ENCODE assay signal across 8 cellular contexts in the genomic region with DNA sequence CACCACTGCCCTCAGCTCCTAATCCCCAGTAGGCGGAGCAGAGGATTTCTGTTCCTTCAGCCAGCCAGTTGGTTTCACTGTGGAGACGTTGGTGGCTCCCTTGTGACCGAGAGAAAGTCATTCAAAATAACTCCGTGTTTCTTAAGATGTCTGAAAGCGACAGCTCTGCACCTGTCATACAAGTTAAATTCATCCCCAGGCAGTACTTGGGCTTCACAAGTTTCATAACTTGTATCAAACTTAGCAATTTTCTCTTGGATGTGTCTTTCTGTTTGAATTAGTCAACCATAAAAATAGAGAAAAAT. TPM values are rescaled to one million over a fixed set of nuclear protein-coding genes. Genes with fewer than 3 reads are reported as not detected.
DNase-seq lines count a peak whose midpoint lies in the region; ATAC-seq, FAIRE-seq and TF ChIP-seq lines count a peak whose summit lies in the region.

No MANE protein-coding gene starts in this region.

- no peak overlapping the region for H3K27ac Mint-ChIP-seq in activated CD4-positive, alpha-beta memory T cell treated with anti-CD3 and anti-CD28 coated beads, Interleukin-2, amount 10 ng/mL, durations not matched to agents 7 days and 5 days

- intact Hi-C loops in HepG2 (cut with micrococcal nuclease; ENCODE audit: unreplicated experiment) = loop anchor here (1.0 to 10.0 kb wide), 3 partner anchors 195 to 675 kb away; partner anchors contain the start of gene KLHL9

- peaks cover 45% of the 10 kb centered on the region for H3K27me3 Mint-ChIP-seq in activated CD4-positive, alpha-beta memory T cell treated with anti-CD3 and anti-CD28 coated beads, Interleukin-2, amount 10 ng/mL, durations not matched to agents 7 days and 5 days

- POLR2A ChIA-PET in activated CD4-positive, alpha-beta memory T cell treated with anti-CD3 and anti-CD28 coated beads, Interleukin-2, amount 10 ng/mL, durations not matched to agents 7 days and 5 days (lab: Charles Lee) = interaction anchor here (1.4 to 3.2 kb wide), 7 partner anchors 12 to 198 kb away, joined by 4 to 29 read pairs (median 7); partner anchors contain the start of genes CDKN2A and CDKN2B-AS1
- POLR2A ChIA-PET in HepG2 (lab: Yijun Ruan, JAX) (interaction anchor here (0.7 to 1.9 kb wide), 9 partner anchors 10 to 228 kb away, joined by 3 to 7 read pairs (median 4); partner anchors contain the start of genes CDKN2A and CDKN2B-AS1), HEK293T (lab: Yijun Ruan, JAX) (interaction anchor here (1.3 to 3.0 kb wide), 7 partner anchors 9 to 229 kb away, joined by 3 to 24 read pairs (median 4); partner anchors contain the start of genes CDKN2A and CDKN2B-AS1)

- CTCF ChIA-PET in activated CD4-positive, alpha-beta memory T cell treated with anti-CD3 and anti-CD28 coated beads, Interleukin-2, amount 10 ng/mL, durations not matched to agents 7 days and 5 days (lab: Charles Lee) = interaction anchor here (0.9 to 4.4 kb wide), 34 partner anchors 13 to 675 kb away, joined by 3 to 99 read pairs (median 10); partner anchors contain the start of genes CDKN2A and CDKN2B-AS1
- CTCF ChIA-PET in HepG2 (lab: Yijun Ruan, JAX; ENCODE audit: low intra/inter-chr PET ratio, low total read pairs) = interaction anchor here (3.7 kb wide), 1 partner anchor 196 kb away, joined by 70 read pairs; no protein-coding TSS in a partner anchor
- CTCF ChIA-PET in HEK293T (lab: Yijun Ruan, JAX) = interaction anchor here (0.6 to 3.2 kb wide), 13 partner anchors 9 to 813 kb away, joined by 3 to 18 read pairs (median 4); no protein-coding TSS in a partner anchor

- no peak for TF ChIP-seq EP300 in HepG2 (IDR thresholded peaks at IDR 0.05; ENCODE audit: low read depth in 2 of 2, low read length in 2 of 2)
- TF ChIP-seq EP300 in HepG2 (CRISPR knock-in tag; IDR thresholded peaks at IDR 0.05; ENCODE audit: borderline replicate concordance) = no peak

- no peaks in the 10 kb centered on the region for H3K9me3 Mint-ChIP-seq in activated CD4-positive, alpha-beta memory T cell treated with anti-CD3 and anti-CD28 coated beads, Interleukin-2, amount 10 ng/mL, durations not matched to agents 7 days and 5 days

- no TSS peak for BruUV-seq in HepG2 (replicated peaks; lab: Mats Ljungman, UMichigan)

- no peak for FAIRE-seq in HepG2 (lab: Jason Lieb, UNC)

- peaks cover 12% of the 10 kb centered on the region for H3K4me1 ChIP-seq in HepG2 (ENCODE audit: insufficient read depth, low read length)

- peaks cover 33% of the 10 kb centered on the region for H3K4me1 Mint-ChIP-seq in activated CD4-positive, alpha-beta memory T cell treated with anti-CD3 and anti-CD28 coated beads, Interleukin-2, amount 10 ng/mL, durations not matched to agents 7 days and 5 days

- H4K20me1 ChIP-seq in HepG2 (ENCODE audit: insufficient read depth, low read length) = no peaks in the 10 kb centered on the region

- ATAC-seq in GM19023 (IDR thresholded peaks at IDR 0.05; ENCODE audit: unreplicated experiment) = peak; percentile 44
- ATAC-seq in HG02763 (IDR thresholded peaks at IDR 0.05; ENCODE audit: unreplicated experiment) = peak; percentile 44
- no peak for ATAC-seq in HepG2

- TF ChIP-seq RAD21 in HepG2 (CRISPR knock-in tag; IDR thresholded peaks at IDR 0.05) = no peak

- 0 out of 2 replicates have a peak overlapping the region, but pooled peaks have one; percentile 40 for H3K9ac ChIP-seq in HepG2 (ENCODE audit: insufficient read depth, low read depth, low read length)

- H3K36me3 ChIP-seq in HepG2 (replicated peaks in 1 of 2; ENCODE audit: control insufficient read depth in 1 of 2, insufficient read depth in 2 of 2, low read length in 2 of 2) = no peaks in the 10 kb centered on the region

- WGBS in HepG2 (ENCODE audit: low lambda C conversion rate) = 1% methylated on average over 5 of the region's 5 CpGs

- in situ Hi-C loops in HepG2 (cut with HindIII; ENCODE audit: extremely low pct_ligation_motif_present, low pct_unique_long_range_greater_than_20kb) = loop anchor here (5.0 kb wide), 1 partner anchor 192 kb away; no protein-coding TSS in a partner anchor

- H3K36me3 Mint-ChIP-seq in activated CD4-positive, alpha-beta memory T cell treated with anti-CD3 and anti-CD28 coated beads, Interleukin-2, amount 10 ng/mL, durations not matched to agents 7 days and 5 days (ENCODE audit: low read depth) = peaks cover 16% of the 10 kb centered on the region

- peak overlapping the region; percentile 76 for H2AFZ ChIP-seq in HepG2 (ENCODE audit: low read length)

- TF ChIP-seq CTCF in HepG2 (CRISPR knock-in tag; IDR thresholded peaks at IDR 0.05) = no peak

- H3K27me3 ChIP-seq in HepG2 (ENCODE audit: control insufficient read depth in 1 of 2, insufficient read depth in 2 of 2, low read length in 2 of 2) = no peaks in the 10 kb centered on the region

- H3K79me2 ChIP-seq in HepG2 (ENCODE audit: insufficient read depth, low read length) = no peaks in the 10 kb centered on the region

- H3K4me3 Mint-ChIP-seq in activated CD4-positive, alpha-beta memory T cell treated with anti-CD3 and anti-CD28 coated beads, Interleukin-2, amount 10 ng/mL, durations not matched to agents 7 days and 5 days = peak overlapping the region; percentile 82

- peak overlapping the region; percentile 72 to 89 (median 76) for H3K4me3 ChIP-seq in HepG2 (replicated peaks in 1 of 3; ENCODE audit: insufficient read depth in 1 of 3, low read depth in 2 of 3, low read length in 3 of 3)

- TF ChIP-seq POLR2A in HepG2 (IDR thresholded peaks at IDR 0.05; ENCODE audit: insufficient read depth in 1 of 2, low read depth in 2 of 2, low read length in 2 of 2) = no peak

- H3K4me2 ChIP-seq in HepG2 (ENCODE audit: low read depth, low read length) = peak overlapping the region; percentile 100

- H3K9me3 ChIP-seq in HepG2 (ENCODE audit: low read length) = no peaks in the 10 kb centered on the region

- no peak for DNase-seq in activated CD4-positive, alpha-beta memory T cell treated with anti-CD3 and anti-CD28 coated beads, Interleukin-2, amount 10 ng/mL, durations not matched to agents 7 days and 5 days
- DNase-seq in HepG2 (ENCODE audit: low spot score) (no peak), glomerular visceral epithelial cell (ENCODE audit: extremely low spot score) (no peak), HEK293T (ENCODE audit: extremely low spot score) (no peak), NCI-H2196 (lab: John Stamatoyannopoulos, UW; ENCODE audit: unreplicated experiment) (no peak)
- DNase-seq in stimulated activated CD4-positive, alpha-beta T cell treated with anti-CD3 and anti-CD28 coated beads, Interleukin-1b, Interleukin-23, amount 100 ng/mL, for 48 hours = no peak

- no peak overlapping the region for H3K27ac ChIP-seq in HepG2 (ENCODE audit: extremely low read length, insufficient read depth, low read length)

RNA-seq across cellular contexts. Expression of gene CDKN2B, which starts 0.4 kb away (rescaled TPM):
- 1 to 10 TPM; 2.5 to 3.4 TPM for total RNA-seq in activated CD4-positive, alpha-beta memory T cell treated with anti-CD3 and anti-CD28 coated beads, Interleukin-2, amount 10 ng/mL, durations not matched to agents 7 days and 5 days
- total RNA-seq in HepG2 (2016; rRNA removed; fragmentation: Illumina TruSeq; extraction: Trizol) = 0.83 and 1.4 TPM in 2 replicates
- total RNA-seq in HepG2 (2016; cell fraction: cytosol; rRNA removed; fragmentation: Illumina TruSeq; extraction: Trizol; ENCODE audit: low read depth) = 0.09 and 0.20 TPM in 2 replicates
- total RNA-seq in HepG2 (2016; cell fraction: insoluble cytoplasmic fraction; rRNA removed; fragmentation: Illumina TruSeq; extraction: Trizol) = 0.73 and 1.3 TPM in 2 replicates
- total RNA-seq in HepG2 (2016; cell fraction: membrane; rRNA removed; fragmentation: Illumina TruSeq; extraction: Trizol) = 0.41 and 0.46 TPM in 2 replicates
- total RNA-seq in HepG2 (2016; cell fraction: nucleus; rRNA removed; fragmentation: Illumina TruSeq; extraction: Trizol) = 0.69 and 0.90 TPM in 2 replicates
- 1.5 and 2.3 TPM in 2 replicates for polyA plus RNA-seq in HepG2 (2011; rRNA removed)
- 1.4 and 1.7 TPM in 2 replicates for polyA plus RNA-seq in HepG2 (2011; cell fraction: cytosol; rRNA removed)
- polyA plus RNA-seq in HepG2 (2011; cell fraction: nucleus; rRNA removed) = 5.9 and 8.6 TPM in 2 replicates
- polyA plus RNA-seq in HepG2 (2012) = 0.48 and 1.5 TPM in 2 replicates
- polyA plus RNA-seq in HepG2 (2016; cell fraction: cytosol; fragmentation: Illumina TruSeq; extraction: Trizol; ENCODE audit: low read depth) = 0.10 and 0.12 TPM in 2 replicates
- polyA plus RNA-seq in HepG2 (2016; cell fraction: insoluble cytoplasmic fraction; fragmentation: Illumina TruSeq; extraction: Trizol; ENCODE audit: low read depth) = 1.1 and 1.4 TPM in 2 replicates
- polyA plus RNA-seq in HepG2 (2016; cell fraction: membrane; fragmentation: Illumina TruSeq; extraction: Trizol; ENCODE audit: low read depth) = 0.26 and 0.31 TPM in 2 replicates
- 3.1 and 3.7 TPM in 2 replicates for polyA plus RNA-seq in HepG2 (2016; cell fraction: nucleus; fragmentation: Illumina TruSeq; extraction: Trizol; ENCODE audit: insufficient read depth, low read depth)
- 0.54 and 6.2 TPM in 2 replicates for polyA minus RNA-seq in HepG2 (2011; rRNA and poly(A)+ RNA removed; ENCODE audit: low replicate concordance)
- 0.40 and 1.1 TPM in 2 replicates for polyA minus RNA-seq in HepG2 (2011; cell fraction: cytosol; rRNA and poly(A)+ RNA removed)
- 2.4 and 3.4 TPM in 2 replicates for polyA minus RNA-seq in HepG2 (2011; cell fraction: nucleus; rRNA and poly(A)+ RNA removed)

RNA-seq across cellular contexts. Expression of gene CDKN2B-AS1, which starts 14.9 kb away (rescaled TPM):
- total RNA-seq in activated CD4-positive, alpha-beta memory T cell treated with anti-CD3 and anti-CD28 coated beads, Interleukin-2, amount 10 ng/mL, durations not matched to agents 7 days and 5 days = 1 to 10 TPM; 2.6 TPM
- total RNA-seq in HepG2 (2016; rRNA removed; fragmentation: Illumina TruSeq; extraction: Trizol) = 0.64 and 0.77 TPM in 2 replicates
- total RNA-seq in HepG2 (2016; cell fraction: cytosol; rRNA removed; fragmentation: Illumina TruSeq; extraction: Trizol; ENCODE audit: low read depth) = 0.35 TPM in 1 of 2 replicates, not detected in the other
- total RNA-seq in HepG2 (2016; cell fraction: insoluble cytoplasmic fraction; rRNA removed; fragmentation: Illumina TruSeq; extraction: Trizol) = 0.31 and 0.78 TPM in 2 replicates
- 0.31 and 0.76 TPM in 2 replicates for total RNA-seq in HepG2 (2016; cell fraction: membrane; rRNA removed; fragmentation: Illumina TruSeq; extraction: Trizol)
- total RNA-seq in HepG2 (2016; cell fraction: nucleus; rRNA removed; fragmentation: Illumina TruSeq; extraction: Trizol) = 1.1 TPM in 1 of 2 replicates, not detected in the other
- polyA plus RNA-seq in HepG2 (2011; rRNA removed) = 1.8 and 2.3 TPM in 2 replicates
- polyA plus RNA-seq in HepG2 (2011; cell fraction: cytosol; rRNA removed) = 0.78 and 1.1 TPM in 2 replicates
- 1.3 and 1.6 TPM in 2 replicates for polyA plus RNA-seq in HepG2 (2011; cell fraction: nucleus; rRNA removed)
- polyA plus RNA-seq in HepG2 (2012) = 0.27 TPM in 1 of 2 replicates, not detected in the other
- 0.35 and 0.36 TPM in 2 replicates for polyA plus RNA-seq in HepG2 (2016; cell fraction: cytosol; fragmentation: Illumina TruSeq; extraction: Trizol; ENCODE audit: low read depth)
- polyA plus RNA-seq in HepG2 (2016; cell fraction: insoluble cytoplasmic fraction; fragmentation: Illumina TruSeq; extraction: Trizol; ENCODE audit: low read depth) = 0.41 and 0.54 TPM in 2 replicates
- 0.39 and 0.51 TPM in 2 replicates for polyA plus RNA-seq in HepG2 (2016; cell fraction: membrane; fragmentation: Illumina TruSeq; extraction: Trizol; ENCODE audit: low read depth)
- polyA plus RNA-seq in HepG2 (2016; cell fraction: nucleus; fragmentation: Illumina TruSeq; extraction: Trizol; ENCODE audit: insufficient read depth, low read depth) = 0.47 and 1.1 TPM in 2 replicates
- polyA minus RNA-seq in HepG2 (2011; rRNA and poly(A)+ RNA removed; ENCODE audit: low replicate concordance) = 12.7 TPM in 1 of 2 replicates, not detected in the other
- polyA minus RNA-seq in HepG2 (2011; cell fraction: cytosol; rRNA and poly(A)+ RNA removed) = not detected in 2 replicates
- 2.1 and 2.7 TPM in 2 replicates for polyA minus RNA-seq in HepG2 (2011; cell fraction: nucleus; rRNA and poly(A)+ RNA removed)

RNA-seq across cellular contexts. Expression of gene CDKN2A, which starts 15.3 kb away (rescaled TPM):
- total RNA-seq in activated CD4-positive, alpha-beta memory T cell treated with anti-CD3 and anti-CD28 coated beads, Interleukin-2, amount 10 ng/mL, durations not matched to agents 7 days and 5 days = 10 to 100 TPM; 19.4 to 23.2 TPM
- total RNA-seq in HepG2 (2016; rRNA removed; fragmentation: Illumina TruSeq; extraction: Trizol) = 4.2 TPM in 2 replicates
- total RNA-seq in HepG2 (2016; cell fraction: cytosol; rRNA removed; fragmentation: Illumina TruSeq; extraction: Trizol; ENCODE audit: low read depth) = 1.9 and 3.2 TPM in 2 replicates
- 4.0 and 4.4 TPM in 2 replicates for total RNA-seq in HepG2 (2016; cell fraction: insoluble cytoplasmic fraction; rRNA removed; fragmentation: Illumina TruSeq; extraction: Trizol)
- total RNA-seq in HepG2 (2016; cell fraction: membrane; rRNA removed; fragmentation: Illumina TruSeq; extraction: Trizol) = 3.2 and 4.1 TPM in 2 replicates
- total RNA-seq in HepG2 (2016; cell fraction: nucleus; rRNA removed; fragmentation: Illumina TruSeq; extraction: Trizol) = 1.3 and 1.7 TPM in 2 replicates
- polyA plus RNA-seq in HepG2 (2011; rRNA removed) = 4.8 and 7.4 TPM in 2 replicates
- 6.0 and 6.8 TPM in 2 replicates for polyA plus RNA-seq in HepG2 (2011; cell fraction: cytosol; rRNA removed)
- polyA plus RNA-seq in HepG2 (2011; cell fraction: nucleus; rRNA removed) = 4.8 and 7.1 TPM in 2 replicates
- polyA plus RNA-seq in HepG2 (2012) = 1.3 and 2.3 TPM in 2 replicates
- polyA plus RNA-seq in HepG2 (2016; cell fraction: cytosol; fragmentation: Illumina TruSeq; extraction: Trizol; ENCODE audit: low read depth) = 2.5 and 3.2 TPM in 2 replicates
- polyA plus RNA-seq in HepG2 (2016; cell fraction: insoluble cytoplasmic fraction; fragmentation: Illumina TruSeq; extraction: Trizol; ENCODE audit: low read depth) = 5.0 and 6.3 TPM in 2 replicates
- 3.5 and 3.6 TPM in 2 replicates for polyA plus RNA-seq in HepG2 (2016; cell fraction: membrane; fragmentation: Illumina TruSeq; extraction: Trizol; ENCODE audit: low read depth)
- 4.3 and 4.4 TPM in 2 replicates for polyA plus RNA-seq in HepG2 (2016; cell fraction: nucleus; fragmentation: Illumina TruSeq; extraction: Trizol; ENCODE audit: insufficient read depth, low read depth)
- polyA minus RNA-seq in HepG2 (2011; rRNA and poly(A)+ RNA removed; ENCODE audit: low replicate concordance) = 3.3 and 67.7 TPM in 2 replicates
- 3.8 and 4.1 TPM in 2 replicates for polyA minus RNA-seq in HepG2 (2011; cell fraction: cytosol; rRNA and poly(A)+ RNA removed)
- 3.2 and 3.9 TPM in 2 replicates for polyA minus RNA-seq in HepG2 (2011; cell fraction: nucleus; rRNA and poly(A)+ RNA removed)
